Comparison of ENCODE assay signal across 19 cellular contexts in the genomic region with DNA sequence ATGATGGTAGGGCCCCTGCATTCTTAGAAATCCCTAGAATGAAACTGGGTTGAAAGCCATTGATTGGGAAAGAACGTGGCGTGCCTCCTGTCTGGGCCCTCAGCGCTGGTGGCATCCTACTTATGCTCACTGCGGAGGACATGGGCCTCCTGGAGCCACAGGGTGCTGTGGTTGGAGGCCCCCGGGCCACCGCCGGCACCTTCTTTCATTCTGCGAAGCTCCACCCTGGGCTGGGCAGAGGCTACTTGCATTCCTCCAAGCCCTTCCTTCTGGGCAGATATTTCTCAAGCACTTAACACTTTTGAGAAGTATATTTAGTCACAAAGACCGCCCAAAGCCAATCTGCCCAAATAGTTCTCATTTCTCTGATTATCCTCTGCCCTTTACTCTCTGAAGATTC.
DNase-seq lines count a peak whose midpoint lies in the region; ATAC-seq and TF ChIP-seq lines count a peak whose summit lies in the region.
"Had no signal": no experiment of that assay in that cellular context is flagged by ENCODE, and none has a peak within 500 bp of the region (broad histone marks: within the 10 kb centered on the region; RNA-seq: fewer than 3 reads in every experiment).

No MANE protein-coding gene starts in this region.

- peaks cover 4% of the 10 kb centered on the region for H3F3A ChIP-seq in neural progenitor cell (ENCODE audit: low read depth)

- peaks cover 57% of the 10 kb centered on the region for H3K4me1 Mint-ChIP-seq in neural progenitor cell
- no peaks in the 10 kb centered on the region for H3K4me1 Mint-ChIP-seq in activated T-cell treated with anti-CD3 and anti-CD28 coated beads, Interleukin-2, amount 50 U/mL, for 4 hours (ENCODE audit: low read depth)

- peaks cover 17% of the 10 kb centered on the region for H3K9me3 Mint-ChIP-seq in neural progenitor cell
- H3K9me3 Mint-ChIP-seq in activated T-cell treated with anti-CD3 and anti-CD28 coated beads, Interleukin-2, amount 50 U/mL, for 4 hours, result no peaks in the 10 kb centered on the region
- H3K9me3 Mint-ChIP-seq: CD8-positive, alpha-beta T cell had no signal

- H3K4me1 ChIP-seq in BE2C (peaks cover 15% of the 10 kb centered on the region), left lung (peaks cover 0 to 3% of the 10 kb centered on the region in 2 donors), neural progenitor cell (peaks cover 22% of the 10 kb centered on the region), subcutaneous abdominal adipose tissue (ENCODE audit: control insufficient read depth in 5 of 5, insufficient read depth in 5 of 5, low read length in 5 of 5) (peaks cover 0 to 46% (median 30%) of the 10 kb centered on the region in 5 donors)
- H3K4me1 ChIP-seq: Peyer's patch had no signal

- H3K36me3 ChIP-seq in BE2C (no peaks in the 10 kb centered on the region), left lung (no peaks in the 10 kb centered on the region), neural progenitor cell (no peaks in the 10 kb centered on the region), subcutaneous abdominal adipose tissue (ENCODE audit: control insufficient read depth in 5 of 5, insufficient read depth in 5 of 5, low read length in 5 of 5) (no peaks in the 10 kb centered on the region)
- H3K36me3 ChIP-seq: Peyer's patch had no signal

- H3K27me3 ChIP-seq in BE2C, result no peaks in the 10 kb centered on the region
- peaks cover 0 to 8% of the 10 kb centered on the region in 2 donors for H3K27me3 ChIP-seq in left lung
- peaks cover 8% of the 10 kb centered on the region for H3K27me3 ChIP-seq in neural progenitor cell
- peaks cover 0 to 7% (median 0%) of the 10 kb centered on the region in 5 donors for H3K27me3 ChIP-seq in subcutaneous abdominal adipose tissue (ENCODE audit: control insufficient read depth in 5 of 5, insufficient read depth in 4 of 5, low read length in 5 of 5)
- H3K27me3 ChIP-seq: Peyer's patch had no signal

- H3K9ac ChIP-seq in neural progenitor cell (no peak overlapping the region), subcutaneous abdominal adipose tissue (ENCODE audit: low read length in 5 of 5) (no peak overlapping the region)

- no peak overlapping the region for H3K4me2 ChIP-seq in neural progenitor cell

- H3K4me3 ChIP-seq in BE2C (ENCODE audit: low read depth, low read length) (no peak overlapping the region), left lung (no peak overlapping the region), neural progenitor cell (no peak overlapping the region), subcutaneous abdominal adipose tissue (ENCODE audit: low read depth in 1 of 5, low read length in 5 of 5) (no peak overlapping the region)
- H3K4me3 ChIP-seq: Peyer's patch had no signal

- H3K9me3 ChIP-seq in BE2C, result peaks cover 12% of the 10 kb centered on the region
- H3K9me3 ChIP-seq in left lung, result no peaks in the 10 kb centered on the region
- H3K9me3 ChIP-seq in neural progenitor cell (ENCODE audit: low read depth), result no peaks in the 10 kb centered on the region
- peaks cover 0 to 5% (median 0%) of the 10 kb centered on the region in 5 donors for H3K9me3 ChIP-seq in subcutaneous abdominal adipose tissue (ENCODE audit: control insufficient read depth in 5 of 5, low read length in 5 of 5)
- H3K9me3 ChIP-seq: Peyer's patch had no signal

- no peaks in the 10 kb centered on the region for H3K79me2 ChIP-seq in neural progenitor cell (ENCODE audit: low read depth)

- no peak for TF ChIP-seq CTCF in BE2C (IDR thresholded peaks at IDR 0.05; ENCODE audit: low read depth, low read length)
- TF ChIP-seq CTCF in left lung (IDR thresholded peaks at IDR 0.05), result no peak
- TF ChIP-seq CTCF in neural progenitor cell (IDR thresholded peaks at IDR 0.05), result no peak

- peak overlapping the region; percentile 74 for H3K27ac Mint-ChIP-seq in neural progenitor cell
- H3K27ac Mint-ChIP-seq: CD8-positive, alpha-beta T cell; IgD-negative memory B cell had no signal

- H4K20me1 ChIP-seq in neural progenitor cell (ENCODE audit: low read depth), result no peaks in the 10 kb centered on the region

- no peak overlapping the region for H2AFZ ChIP-seq in neural progenitor cell (replicated peaks)

- H3K27me3 Mint-ChIP-seq in neural progenitor cell (ENCODE audit: insufficient read depth, low read depth), result peaks cover 5% of the 10 kb centered on the region
- peaks cover 3% of the 10 kb centered on the region for H3K27me3 Mint-ChIP-seq in activated T-cell treated with anti-CD3 and anti-CD28 coated beads, Interleukin-2, amount 50 U/mL, for 4 hours (ENCODE audit: low read depth)

- H3K36me3 Mint-ChIP-seq in neural progenitor cell, result peaks cover 4% of the 10 kb centered on the region
- no peaks in the 10 kb centered on the region for H3K36me3 Mint-ChIP-seq in activated T-cell treated with anti-CD3 and anti-CD28 coated beads, Interleukin-2, amount 50 U/mL, for 4 hours (ENCODE audit: insufficient read depth)
- H3K36me3 Mint-ChIP-seq: CD8-positive, alpha-beta T cell; IgD-negative memory B cell had no signal

- H3K27ac ChIP-seq in left lung (no peak overlapping the region), neural progenitor cell (no peak overlapping the region), subcutaneous abdominal adipose tissue (ENCODE audit: low read depth, low read length) (peak overlapping the region; percentile 47)
- H3K27ac ChIP-seq: Peyer's patch had no signal

- ATAC-seq in left lung, result peak; percentile 74
- ATAC-seq in activated T-cell treated with anti-CD3 and anti-CD28 coated beads, Interleukin-2, amount 50 U/mL, for 4 hours, result no peak
- no peak for ATAC-seq in GM18520 (IDR thresholded peaks at IDR 0.05; ENCODE audit: unreplicated experiment)
- ATAC-seq: CD8-positive, alpha-beta T cell had no signal

- DNase-seq in BE2C (peak; percentile 100), left lung (peak in 1 of 2 donors; percentile 35), neural progenitor cell (ENCODE audit: low spot score) (no peak), NCI-H2196 (lab: John Stamatoyannopoulos, UW; ENCODE audit: unreplicated experiment) (no peak)
- DNase-seq in activated T-cell treated with anti-CD3 and anti-CD28 coated beads, Interleukin-2, amount 50 U/mL, for 4 hours, result no peak
- DNase-seq: 8988T; C1 segment of cervical spinal cord; CD8-positive, alpha-beta T cell; GDM1; NCI-H1105; NCI-H146; NCI-H2029; NCI-H345; NCI-H524; NCI-H82; Peyer's patch had no signal

- intact Hi-C loops in left lung (cut with DNase I), result no loop called here

- H3K4me3 Mint-ChIP-seq in neural progenitor cell, result peak overlapping the region; percentile 36
- no peak overlapping the region for H3K4me3 Mint-ChIP-seq in activated T-cell treated with anti-CD3 and anti-CD28 coated beads, Interleukin-2, amount 50 U/mL, for 4 hours
- H3K4me3 Mint-ChIP-seq: CD8-positive, alpha-beta T cell; IgD-negative memory B cell had no signal
